ENCODE assay signal across 1 cellular context in genomic region chr4:107888237-107888636, GRCh38.
TF ChIP-seq lines count a peak whose summit lies in the region.

No MANE protein-coding gene starts in this region.

TF ChIP-seq in K562, 482 proteins besides CTCF, POLR2A, EP300 and RAD21 (continued from another document):
- TF ChIP-seq ATF6 (CRISPR knock-in tag; IDR thresholded peaks at IDR 0.05) (no peak), ETS2 (tag; IDR thresholded peaks at IDR 0.05; ENCODE audit: borderline replicate concordance, poor library complexity, severe bottlenecking) (no peak), ZNF436 (CRISPR knock-in tag; IDR thresholded peaks at IDR 0.05) (no peak)
TF ChIP-seq in K562: peak in this region for 2.
